1 cellular context compared by ENCODE assay signal in the genomic region with DNA sequence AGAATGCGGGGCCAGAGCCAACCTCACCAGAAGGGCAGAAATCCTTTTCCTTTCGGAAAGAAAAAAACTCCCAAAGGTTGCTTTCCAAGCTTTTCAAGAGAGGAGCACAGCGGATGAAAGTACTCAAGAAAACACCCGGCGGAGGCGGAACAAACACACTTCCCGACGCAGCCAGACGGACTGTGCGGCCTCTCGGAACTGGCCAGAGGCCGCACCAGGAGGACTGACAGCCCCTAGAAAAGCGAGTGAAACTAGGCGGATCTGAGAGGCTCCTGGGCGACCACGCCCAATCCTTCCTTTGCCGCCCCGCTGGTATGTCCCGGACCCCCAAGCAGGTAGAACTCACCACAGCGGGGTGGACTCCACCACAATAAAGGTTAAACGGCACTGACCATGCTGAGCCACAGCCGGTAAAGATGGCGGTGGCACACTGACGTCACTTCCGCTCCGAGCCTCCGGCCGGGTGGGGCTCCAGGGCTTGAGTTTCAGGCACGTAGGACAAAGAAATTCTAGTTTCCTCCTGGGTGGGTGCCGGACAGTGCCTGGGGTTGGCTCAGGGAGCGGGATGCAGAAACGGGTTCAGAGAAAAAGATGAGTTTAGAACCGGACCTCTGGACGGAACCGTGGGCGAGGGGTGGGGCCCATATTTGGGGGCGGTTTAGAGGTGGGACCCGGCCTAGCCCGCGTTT.
TF ChIP-seq lines count a peak whose summit lies in the region.

TSS of gene ZNF562 (minus strand) at position 432 of the 689 bp plus-strand sequence. CDS start 14,356 bp downstream, outside the sequence.

TF ChIP-seq in HEK293, 187 proteins besides CTCF, POLR2A, EP300 and RAD21 (continued from another document):
- TF ChIP-seq, protein P1, sequence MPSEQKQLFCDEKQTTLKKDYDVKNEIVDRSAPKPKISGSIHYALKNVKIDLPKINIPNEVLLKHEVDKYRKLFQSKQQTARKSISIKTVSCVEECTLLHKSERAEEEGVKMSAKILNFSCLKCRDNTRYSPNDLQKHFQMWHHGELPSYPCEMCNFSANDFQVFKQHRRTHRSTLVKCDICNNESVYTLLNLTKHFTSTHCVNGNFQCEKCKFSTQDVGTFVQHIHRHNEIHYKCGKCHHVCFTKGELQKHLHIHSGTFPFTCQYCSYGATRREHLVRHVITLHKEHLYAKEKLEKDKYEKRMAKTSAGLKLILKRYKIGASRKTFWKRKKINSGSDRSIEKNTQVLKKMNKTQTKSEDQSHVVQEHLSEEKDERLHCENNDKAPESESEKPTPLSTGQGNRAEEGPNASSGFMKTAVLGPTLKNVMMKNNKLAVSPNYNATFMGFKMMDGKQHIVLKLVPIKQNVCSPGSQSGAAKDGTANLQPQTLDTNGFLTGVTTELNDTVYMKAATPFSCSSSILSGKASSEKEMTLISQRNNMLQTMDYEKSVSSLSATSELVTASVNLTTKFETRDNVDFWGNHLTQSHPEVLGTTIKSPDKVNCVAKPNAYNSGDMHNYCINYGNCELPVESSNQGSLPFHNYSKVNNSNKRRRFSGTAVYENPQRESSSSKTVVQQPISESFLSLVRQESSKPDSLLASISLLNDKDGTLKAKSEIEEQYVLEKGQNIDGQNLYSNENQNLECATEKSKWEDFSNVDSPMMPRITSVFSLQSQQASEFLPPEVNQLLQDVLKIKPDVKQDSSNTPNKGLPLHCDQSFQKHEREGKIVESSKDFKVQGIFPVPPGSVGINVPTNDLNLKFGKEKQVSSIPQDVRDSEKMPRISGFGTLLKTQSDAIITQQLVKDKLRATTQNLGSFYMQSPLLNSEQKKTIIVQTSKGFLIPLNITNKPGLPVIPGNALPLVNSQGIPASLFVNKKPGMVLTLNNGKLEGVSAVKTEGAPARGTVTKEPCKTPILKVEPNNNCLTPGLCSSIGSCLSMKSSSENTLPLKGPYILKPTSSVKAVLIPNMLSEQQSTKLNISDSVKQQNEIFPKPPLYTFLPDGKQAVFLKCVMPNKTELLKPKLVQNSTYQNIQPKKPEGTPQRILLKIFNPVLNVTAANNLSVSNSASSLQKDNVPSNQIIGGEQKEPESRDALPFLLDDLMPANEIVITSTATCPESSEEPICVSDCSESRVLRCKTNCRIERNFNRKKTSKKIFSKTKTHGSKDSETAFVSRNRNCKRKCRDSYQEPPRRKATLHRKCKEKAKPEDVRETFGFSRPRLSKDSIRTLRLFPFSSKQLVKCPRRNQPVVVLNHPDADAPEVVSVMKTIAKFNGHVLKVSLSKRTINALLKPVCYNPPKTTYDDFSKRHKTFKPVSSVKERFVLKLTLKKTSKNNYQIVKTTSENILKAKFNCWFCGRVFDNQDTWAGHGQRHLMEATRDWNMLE (tag by site-specific recombination; conservative IDR thresholded peaks at IDR 0.05; ENCODE audit: low read depth), result peak; percentile 74
- no peak for TF ChIP-seq MZF1 (tag by site-specific recombination; IDR thresholded peaks at IDR 0.05; ENCODE audit: borderline replicate concordance)
- TF ChIP-seq ZNF561 (tag by site-specific recombination; IDR thresholded peaks at IDR 0.05; ENCODE audit: borderline replicate concordance), result no peak; the same call in 1 of the 2 replicates
- TF ChIP-seq, protein P2, sequence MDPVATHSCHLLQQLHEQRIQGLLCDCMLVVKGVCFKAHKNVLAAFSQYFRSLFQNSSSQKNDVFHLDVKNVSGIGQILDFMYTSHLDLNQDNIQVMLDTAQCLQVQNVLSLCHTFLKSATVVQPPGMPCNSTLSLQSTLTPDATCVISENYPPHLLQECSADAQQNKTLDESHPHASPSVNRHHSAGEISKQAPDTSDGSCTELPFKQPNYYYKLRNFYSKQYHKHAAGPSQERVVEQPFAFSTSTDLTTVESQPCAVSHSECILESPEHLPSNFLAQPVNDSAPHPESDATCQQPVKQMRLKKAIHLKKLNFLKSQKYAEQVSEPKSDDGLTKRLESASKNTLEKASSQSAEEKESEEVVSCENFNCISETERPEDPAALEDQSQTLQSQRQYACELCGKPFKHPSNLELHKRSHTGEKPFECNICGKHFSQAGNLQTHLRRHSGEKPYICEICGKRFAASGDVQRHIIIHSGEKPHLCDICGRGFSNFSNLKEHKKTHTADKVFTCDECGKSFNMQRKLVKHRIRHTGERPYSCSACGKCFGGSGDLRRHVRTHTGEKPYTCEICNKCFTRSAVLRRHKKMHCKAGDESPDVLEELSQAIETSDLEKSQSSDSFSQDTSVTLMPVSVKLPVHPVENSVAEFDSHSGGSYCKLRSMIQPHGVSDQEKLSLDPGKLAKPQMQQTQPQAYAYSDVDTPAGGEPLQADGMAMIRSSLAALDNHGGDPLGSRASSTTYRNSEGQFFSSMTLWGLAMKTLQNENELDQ (tag by site-specific recombination; IDR thresholded peaks at IDR 0.05; ENCODE audit: low read depth), result no peak
- TF ChIP-seq ZEB2 (tag by site-specific recombination; IDR thresholded peaks at IDR 0.05), result peak; percentile 59; the same call in 1 of the 2 replicates
- TF ChIP-seq ZNF433 (tag by site-specific recombination; IDR thresholded peaks at IDR 0.05; ENCODE audit: low read depth), result no peak
- no peak for TF ChIP-seq ZNF623 (tag by site-specific recombination; IDR thresholded peaks at IDR 0.05)
- no peak for TF ChIP-seq ZNF26 (tag by site-specific recombination; IDR thresholded peaks at IDR 0.05)
